ENCODE assay signal across 20 cellular contexts in the genomic region with DNA sequence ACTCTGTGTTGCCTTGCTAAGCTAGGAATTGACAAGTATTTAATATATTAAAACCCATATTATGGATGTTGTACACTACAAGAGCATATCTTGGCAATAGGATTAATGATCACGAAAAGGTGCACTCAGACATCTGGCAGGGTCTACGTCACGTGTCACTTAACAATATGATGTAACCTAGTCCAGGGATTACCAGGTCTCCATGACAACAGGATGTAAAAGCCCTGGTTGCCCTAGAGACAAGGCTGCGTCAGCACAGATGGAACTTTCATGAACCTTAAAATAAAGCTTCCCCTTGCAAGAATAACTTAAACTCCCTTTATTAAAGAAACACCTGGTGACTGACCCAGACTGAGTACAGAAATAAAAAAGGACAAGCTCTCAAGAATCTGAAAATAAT.
DNase-seq lines count a peak whose midpoint lies in the region; ATAC-seq and TF ChIP-seq lines count a peak whose summit lies in the region.
"Had no signal": no experiment of that assay in that cellular context is flagged by ENCODE, and none has a peak within 500 bp of the region (broad histone marks: within the 10 kb centered on the region; RNA-seq: fewer than 3 reads in every experiment).

No MANE protein-coding gene starts in this region.

- no peaks in the 10 kb centered on the region for H3K36me3 ChIP-seq in BE2C
- no peaks in the 10 kb centered on the region for H3K36me3 ChIP-seq in CD4-positive, alpha-beta memory T cell (ENCODE audit: insufficient read depth, low read length)

- H3K27ac Mint-ChIP-seq in glutamatergic neuron (ENCODE audit: unreplicated experiment): peak overlapping the region; percentile 96
- no peak overlapping the region for H3K27ac Mint-ChIP-seq in CD4-positive, alpha-beta memory T cell
- H3K27ac Mint-ChIP-seq: activated CD4-positive, alpha-beta memory T cell treated with anti-CD3 and anti-CD28 coated beads, Interleukin-2, amount 10 ng/mL, durations not matched to agents 7 days and 5 days; activated naive CD4-positive, alpha-beta T cell treated with anti-CD3 and anti-CD28 coated beads for 36 hours; activated T-cell treated with anti-CD3 and anti-CD28 coated beads, Interleukin-2, amount 50 U/mL, for 24 hours; memory B cell; naive thymus-derived CD8-positive, alpha-beta T cell; T-helper 17 cell had no signal

- H3K36me3 Mint-ChIP-seq in glutamatergic neuron (ENCODE audit: unreplicated experiment): peaks cover 4% of the 10 kb centered on the region
- no peaks in the 10 kb centered on the region for H3K36me3 Mint-ChIP-seq in CD4-positive, alpha-beta memory T cell
- H3K36me3 Mint-ChIP-seq: memory B cell had no signal

- H3K27me3 Mint-ChIP-seq in glutamatergic neuron (ENCODE audit: unreplicated experiment): peaks cover 1% of the 10 kb centered on the region
- H3K27me3 Mint-ChIP-seq in CD4-positive, alpha-beta memory T cell: no peaks in the 10 kb centered on the region
- H3K27me3 Mint-ChIP-seq: activated CD4-positive, alpha-beta memory T cell treated with anti-CD3 and anti-CD28 coated beads, Interleukin-2, amount 10 ng/mL, durations not matched to agents 7 days and 5 days; activated T-cell treated with anti-CD3 and anti-CD28 coated beads, Interleukin-2, amount 50 U/mL, for 24 hours; memory B cell; naive thymus-derived CD8-positive, alpha-beta T cell; T-helper 17 cell had no signal

- no peak for ATAC-seq in GM21390 (IDR thresholded peaks at IDR 0.05; ENCODE audit: unreplicated experiment)
- ATAC-seq: A549; naive thymus-derived CD8-positive, alpha-beta T cell; T-helper 17 cell had no signal

- H3K9me3 ChIP-seq in BE2C: no peaks in the 10 kb centered on the region
- no peaks in the 10 kb centered on the region for H3K9me3 ChIP-seq in CD4-positive, alpha-beta memory T cell (ENCODE audit: control insufficient read depth in 1 of 2, low read length in 2 of 2)
- H3K9me3 ChIP-seq: A549 had no signal

- no peak for TF ChIP-seq CTCF in BE2C (IDR thresholded peaks at IDR 0.05; ENCODE audit: low read depth, low read length)
- no peak for TF ChIP-seq CTCF in glutamatergic neuron (IDR thresholded peaks at IDR 0.05; ENCODE audit: partially characterized antibody, unreplicated experiment)

- CTCF ChIA-PET in CD4-positive, alpha-beta memory T cell (lab: Charles Lee; ENCODE audit: partially characterized antibody): no interaction called here

- H3K4me3 Mint-ChIP-seq in glutamatergic neuron (ENCODE audit: unreplicated experiment): peak overlapping the region; percentile 40
- H3K4me3 Mint-ChIP-seq in CD4-positive, alpha-beta memory T cell: no peak overlapping the region
- H3K4me3 Mint-ChIP-seq: activated CD4-positive, alpha-beta memory T cell treated with anti-CD3 and anti-CD28 coated beads, Interleukin-2, amount 10 ng/mL, durations not matched to agents 7 days and 5 days; activated naive CD4-positive, alpha-beta T cell treated with anti-CD3 and anti-CD28 coated beads for 36 hours; activated T-cell treated with anti-CD3 and anti-CD28 coated beads, Interleukin-2, amount 50 U/mL, for 24 hours; memory B cell; naive thymus-derived CD8-positive, alpha-beta T cell; T-helper 17 cell had no signal

- peaks cover 16% of the 10 kb centered on the region for H3K4me1 Mint-ChIP-seq in glutamatergic neuron (ENCODE audit: low read depth, unreplicated experiment)
- no peaks in the 10 kb centered on the region for H3K4me1 Mint-ChIP-seq in CD4-positive, alpha-beta memory T cell
- H3K4me1 Mint-ChIP-seq: activated CD4-positive, alpha-beta memory T cell treated with anti-CD3 and anti-CD28 coated beads, Interleukin-2, amount 10 ng/mL, durations not matched to agents 7 days and 5 days; memory B cell; naive thymus-derived CD8-positive, alpha-beta T cell; T-helper 17 cell had no signal

- H3K4me1 ChIP-seq in BE2C: peaks cover 4% of the 10 kb centered on the region; the same call in 1 of the 2 replicates
- no peaks in the 10 kb centered on the region for H3K4me1 ChIP-seq in CD4-positive, alpha-beta memory T cell (ENCODE audit: insufficient read depth, low read length)
- H3K4me1 ChIP-seq: A549, parathyroid adenoma had no signal

- H3K9me3 Mint-ChIP-seq in glutamatergic neuron (ENCODE audit: unreplicated experiment): peaks cover 3% of the 10 kb centered on the region
- H3K9me3 Mint-ChIP-seq in CD4-positive, alpha-beta memory T cell: peaks cover 0 to 11% (median 4%) of the 10 kb centered on the region in 8 donors

- H3K27me3 ChIP-seq in BE2C: no peaks in the 10 kb centered on the region
- no peaks in the 10 kb centered on the region for H3K27me3 ChIP-seq in CD4-positive, alpha-beta memory T cell (ENCODE audit: insufficient read depth, low read length)

- POLR2A ChIA-PET in CD4-positive, alpha-beta memory T cell (lab: Charles Lee; ENCODE audit: partially characterized antibody): no interaction called here

- H3K27ac ChIP-seq in CD4-positive, alpha-beta memory T cell (ENCODE audit: low read depth, low read length): no peak overlapping the region
- H3K27ac ChIP-seq: A549, parathyroid adenoma had no signal

- no peak overlapping the region for H3K4me3 ChIP-seq in BE2C (ENCODE audit: low read depth, low read length)
- H3K4me3 ChIP-seq in Jurkat, Clone E6-1 (ENCODE audit: low read length): no peak overlapping the region
- H3K4me3 ChIP-seq in CD4-positive, alpha-beta memory T cell (ENCODE audit: low read length in 2 of 2): no peak overlapping the region
- H3K4me3 ChIP-seq: A549 had no signal

- intact Hi-C loops in CD4-positive, alpha-beta memory T cell (cut with micrococcal nuclease): no loop called here

- DNase-seq in BE2C: peak; percentile 44
- peak; percentile 2 for DNase-seq in Jurkat, Clone E6-1 (ENCODE audit: low read depth, low spot score)
- DNase-seq in NCI-H69 (lab: John Stamatoyannopoulos, UW): peak; percentile 83
- DNase-seq in glutamatergic neuron: peak; percentile 20
- no peak for DNase-seq in CD4-positive, alpha-beta memory T cell
- DNase-seq in effector CD8-positive, alpha-beta T cell (lab: John Stamatoyannopoulos, UW): no peak
- no peak for DNase-seq in NCI-H774 (lab: John Stamatoyannopoulos, UW)
- DNase-seq: activated CD4-positive, alpha-beta memory T cell treated with anti-CD3 and anti-CD28 coated beads, Interleukin-2, amount 10 ng/mL, durations not matched to agents 7 days and 5 days; activated naive CD4-positive, alpha-beta T cell treated with anti-CD3 and anti-CD28 coated beads for 36 hours; activated T-cell treated with anti-CD3 and anti-CD28 coated beads, Interleukin-2, amount 50 U/mL, for 24 hours; erythroblast; KG1; naive thymus-derived CD8-positive, alpha-beta T cell; NCI-H1105 treated with DMSO at 0.1 percent for 48 hours; stimulated activated CD4-positive, alpha-beta T cell treated with anti-CD3 and anti-CD28 coated beads, Interleukin-4, amount 100 ng/mL, for 1 hour; T-helper 17 cell had no signal

Comparison
In these comparisons a context has a peak if more than half of its experiments do, and no peak if none do; other contexts are left out.
1. DNase-seq: peak in BE2C (single experiment), Jurkat, Clone E6-1 (single experiment), NCI-H69 (single experiment) and glutamatergic neuron (single experiment); none in CD4-positive, alpha-beta memory T cell (0 of 5), effector CD8-positive, alpha-beta T cell (single experiment) and NCI-H774 (single experiment).